1 cellular context compared by ENCODE assay signal in the genomic region with DNA sequence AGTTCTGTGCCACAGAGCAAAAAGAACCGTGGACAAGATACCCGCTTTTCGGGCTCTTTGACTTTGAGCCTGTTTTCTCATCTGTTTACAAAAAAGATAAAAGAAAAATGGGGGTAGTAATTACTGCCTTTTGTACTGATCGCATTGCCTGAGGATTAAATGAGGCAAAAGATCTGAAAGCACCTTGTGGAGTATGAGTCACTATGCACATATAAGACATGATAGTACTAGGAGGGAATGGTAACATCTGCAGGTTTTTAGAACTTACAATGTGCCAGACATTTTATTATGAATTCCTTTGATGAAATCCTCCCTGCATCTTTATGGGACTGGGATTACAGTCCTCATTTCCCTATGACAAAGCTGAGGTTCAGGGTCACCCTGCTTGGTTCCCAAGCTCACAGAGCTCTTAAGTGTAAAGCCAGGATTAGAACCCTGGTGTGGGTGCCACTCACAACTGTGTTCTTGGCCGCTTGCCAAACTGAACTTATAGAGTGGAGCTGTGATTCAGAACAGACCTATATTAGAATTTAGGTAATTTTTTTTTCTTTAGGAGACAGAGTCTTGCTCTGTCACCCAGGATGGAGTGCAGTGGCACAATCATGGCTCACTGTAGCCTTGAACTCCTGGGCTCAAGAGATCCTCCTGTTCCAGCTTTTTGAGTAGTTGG.
A peak's percentile ranks its signal among the peaks of the same experiment; 100 is the strongest.
TF ChIP-seq lines count a peak whose summit lies in the region.

No MANE protein-coding gene starts in this region.

TF ChIP-seq in HepG2, 621 proteins besides CTCF, POLR2A, EP300 and RAD21 (continued from another document and continues in another):
- TF ChIP-seq, protein P1, sequence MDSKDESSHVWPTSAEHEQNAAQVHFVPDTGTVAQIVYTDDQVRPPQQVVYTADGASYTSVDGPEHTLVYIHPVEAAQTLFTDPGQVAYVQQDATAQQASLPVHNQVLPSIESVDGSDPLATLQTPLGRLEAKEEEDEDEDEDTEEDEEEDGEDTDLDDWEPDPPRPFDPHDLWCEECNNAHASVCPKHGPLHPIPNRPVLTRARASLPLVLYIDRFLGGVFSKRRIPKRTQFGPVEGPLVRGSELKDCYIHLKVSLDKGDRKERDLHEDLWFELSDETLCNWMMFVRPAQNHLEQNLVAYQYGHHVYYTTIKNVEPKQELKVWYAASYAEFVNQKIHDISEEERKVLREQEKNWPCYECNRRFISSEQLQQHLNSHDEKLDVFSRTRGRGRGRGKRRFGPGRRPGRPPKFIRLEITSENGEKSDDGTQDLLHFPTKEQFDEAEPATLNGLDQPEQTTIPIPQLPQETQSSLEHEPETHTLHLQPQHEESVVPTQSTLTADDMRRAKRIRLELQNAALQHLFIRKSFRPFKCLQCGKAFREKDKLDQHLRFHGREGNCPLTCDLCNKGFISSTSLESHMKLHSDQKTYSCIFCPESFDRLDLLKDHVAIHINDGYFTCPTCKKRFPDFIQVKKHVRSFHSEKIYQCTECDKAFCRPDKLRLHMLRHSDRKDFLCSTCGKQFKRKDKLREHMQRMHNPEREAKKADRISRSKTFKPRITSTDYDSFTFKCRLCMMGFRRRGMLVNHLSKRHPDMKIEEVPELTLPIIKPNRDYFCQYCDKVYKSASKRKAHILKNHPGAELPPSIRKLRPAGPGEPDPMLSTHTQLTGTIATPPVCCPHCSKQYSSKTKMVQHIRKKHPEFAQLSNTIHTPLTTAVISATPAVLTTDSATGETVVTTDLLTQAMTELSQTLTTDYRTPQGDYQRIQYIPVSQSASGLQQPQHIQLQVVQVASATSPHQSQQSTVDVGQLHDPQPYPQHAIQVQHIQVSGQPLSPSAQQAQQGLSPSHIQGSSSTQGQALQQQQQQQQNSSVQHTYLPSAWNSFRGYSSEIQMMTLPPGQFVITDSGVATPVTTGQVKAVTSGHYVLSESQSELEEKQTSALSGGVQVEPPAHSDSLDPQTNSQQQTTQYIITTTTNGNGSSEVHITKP (CRISPR knock-in tag; IDR thresholded peaks at IDR 0.05; ENCODE audit: low read depth), result no peak
- TF ChIP-seq GLI4 (CRISPR knock-in tag; IDR thresholded peaks at IDR 0.05; ENCODE audit: borderline replicate concordance) (no peak), HNF4A (CRISPR knock-in tag; IDR thresholded peaks at IDR 0.05) (0 out of 2 replicates have a peak, but pooled peaks have one; percentile 10), SAP130 (CRISPR knock-in tag; IDR thresholded peaks at IDR 0.05; ENCODE audit: low read depth) (peak; percentile 44), HHEX (CRISPR knock-in tag; IDR thresholded peaks at IDR 0.05) (no peak), ZNF484 (CRISPR knock-in tag; IDR thresholded peaks at IDR 0.05; ENCODE audit: borderline replicate concordance, low read depth) (no peak), EEA1 (CRISPR knock-in tag; IDR thresholded peaks at IDR 0.05; ENCODE audit: borderline replicate concordance) (no peak), MED1 (CRISPR knock-in tag; IDR thresholded peaks at IDR 0.05) (peak; percentile 51), HMG20A (CRISPR knock-in tag; IDR thresholded peaks at IDR 0.05; ENCODE audit: borderline replicate concordance) (peak; percentile 61; the same call in 1 of the 2 replicates), EHMT2 (IDR thresholded peaks at IDR 0.05; ENCODE audit: borderline replicate concordance, low read depth, low read length) (no peak), ZBTB7A (CRISPR knock-in tag; IDR thresholded peaks at IDR 0.05) (no peak), ZBTB21 (CRISPR knock-in tag; IDR thresholded peaks at IDR 0.05) (no peak), THYN1 (CRISPR knock-in tag; IDR thresholded peaks at IDR 0.05; ENCODE audit: borderline replicate concordance, low read depth) (no peak), ZNF263 (CRISPR knock-in tag; IDR thresholded peaks at IDR 0.05) (no peak), ZNF460 (CRISPR knock-in tag; IDR thresholded peaks at IDR 0.05; ENCODE audit: borderline replicate concordance) (no peak), SRF (IDR thresholded peaks at IDR 0.05; ENCODE audit: low read depth, low read length) (no peak), KAT7 (CRISPR knock-in tag; IDR thresholded peaks at IDR 0.05; ENCODE audit: borderline replicate concordance) (no peak), ZNF331 (CRISPR knock-in tag; IDR thresholded peaks at IDR 0.05) (no peak), PHF20 (CRISPR knock-in tag; IDR thresholded peaks at IDR 0.05) (no peak), SP140L (CRISPR knock-in tag; IDR thresholded peaks at IDR 0.05; ENCODE audit: borderline replicate concordance) (no peak), ZNF619 (CRISPR knock-in tag; IDR thresholded peaks at IDR 0.05) (no peak), ZNF180 (CRISPR knock-in tag; IDR thresholded peaks at IDR 0.05; ENCODE audit: borderline replicate concordance, low read depth) (no peak), ZFP90 (CRISPR knock-in tag; IDR thresholded peaks at IDR 0.05; ENCODE audit: borderline replicate concordance) (no peak), POLR2AphosphoS2 (IDR thresholded peaks at IDR 0.05; ENCODE audit: low read depth, low read length) (no peak), SALL1 (CRISPR knock-in tag; IDR thresholded peaks at IDR 0.05) (no peak), ZSCAN22 (CRISPR knock-in tag; IDR thresholded peaks at IDR 0.05) (no peak), SP5 (CRISPR knock-in tag; IDR thresholded peaks at IDR 0.05; ENCODE audit: borderline replicate concordance, low read depth) (peak; percentile 21; the same call in 1 of the 2 replicates), HOXA3 (CRISPR knock-in tag; IDR thresholded peaks at IDR 0.05) (no peak), ZNF879 (CRISPR knock-in tag; IDR thresholded peaks at IDR 0.05) (no peak), ZNF10 (CRISPR knock-in tag; IDR thresholded peaks at IDR 0.05; ENCODE audit: borderline replicate concordance, low read depth) (no peak), CREB1 (IDR thresholded peaks at IDR 0.05) (no peak), CREB1 (CRISPR knock-in tag; IDR thresholded peaks at IDR 0.05) (peak; percentile 50; the same call in 1 of the 2 replicates), ARID2 (CRISPR knock-in tag; IDR thresholded peaks at IDR 0.05; ENCODE audit: borderline replicate concordance) (no peak), ZNF224 (CRISPR knock-in tag; IDR thresholded peaks at IDR 0.05) (no peak), ZNF749 (CRISPR knock-in tag; IDR thresholded peaks at IDR 0.05; ENCODE audit: borderline replicate concordance) (no peak), ZNF225 (CRISPR knock-in tag; IDR thresholded peaks at IDR 0.05) (no peak)
- TF ChIP-seq, protein P2, sequence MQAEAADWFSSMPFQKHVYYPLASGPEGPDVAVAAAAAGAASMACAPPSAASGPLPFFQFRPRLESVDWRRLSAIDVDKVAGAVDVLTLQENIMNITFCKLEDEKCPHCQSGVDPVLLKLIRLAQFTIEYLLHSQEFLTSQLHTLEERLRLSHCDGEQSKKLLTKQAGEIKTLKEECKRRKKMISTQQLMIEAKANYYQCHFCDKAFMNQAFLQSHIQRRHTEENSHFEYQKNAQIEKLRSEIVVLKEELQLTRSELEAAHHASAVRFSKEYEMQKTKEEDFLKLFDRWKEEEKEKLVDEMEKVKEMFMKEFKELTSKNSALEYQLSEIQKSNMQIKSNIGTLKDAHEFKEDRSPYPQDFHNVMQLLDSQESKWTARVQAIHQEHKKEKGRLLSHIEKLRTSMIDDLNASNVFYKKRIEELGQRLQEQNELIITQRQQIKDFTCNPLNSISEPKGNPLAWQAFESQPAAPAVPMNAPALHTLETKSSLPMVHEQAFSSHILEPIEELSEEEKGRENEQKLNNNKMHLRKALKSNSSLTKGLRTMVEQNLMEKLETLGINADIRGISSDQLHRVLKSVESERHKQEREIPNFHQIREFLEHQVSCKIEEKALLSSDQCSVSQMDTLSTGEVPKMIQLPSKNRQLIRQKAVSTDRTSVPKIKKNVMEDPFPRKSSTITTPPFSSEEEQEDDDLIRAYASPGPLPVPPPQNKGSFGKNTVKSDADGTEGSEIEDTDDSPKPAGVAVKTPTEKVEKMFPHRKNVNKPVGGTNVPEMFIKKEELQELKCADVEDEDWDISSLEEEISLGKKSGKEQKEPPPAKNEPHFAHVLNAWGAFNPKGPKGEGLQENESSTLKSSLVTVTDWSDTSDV (CRISPR knock-in tag; IDR thresholded peaks at IDR 0.05), result no peak
- TF ChIP-seq, protein P3, sequence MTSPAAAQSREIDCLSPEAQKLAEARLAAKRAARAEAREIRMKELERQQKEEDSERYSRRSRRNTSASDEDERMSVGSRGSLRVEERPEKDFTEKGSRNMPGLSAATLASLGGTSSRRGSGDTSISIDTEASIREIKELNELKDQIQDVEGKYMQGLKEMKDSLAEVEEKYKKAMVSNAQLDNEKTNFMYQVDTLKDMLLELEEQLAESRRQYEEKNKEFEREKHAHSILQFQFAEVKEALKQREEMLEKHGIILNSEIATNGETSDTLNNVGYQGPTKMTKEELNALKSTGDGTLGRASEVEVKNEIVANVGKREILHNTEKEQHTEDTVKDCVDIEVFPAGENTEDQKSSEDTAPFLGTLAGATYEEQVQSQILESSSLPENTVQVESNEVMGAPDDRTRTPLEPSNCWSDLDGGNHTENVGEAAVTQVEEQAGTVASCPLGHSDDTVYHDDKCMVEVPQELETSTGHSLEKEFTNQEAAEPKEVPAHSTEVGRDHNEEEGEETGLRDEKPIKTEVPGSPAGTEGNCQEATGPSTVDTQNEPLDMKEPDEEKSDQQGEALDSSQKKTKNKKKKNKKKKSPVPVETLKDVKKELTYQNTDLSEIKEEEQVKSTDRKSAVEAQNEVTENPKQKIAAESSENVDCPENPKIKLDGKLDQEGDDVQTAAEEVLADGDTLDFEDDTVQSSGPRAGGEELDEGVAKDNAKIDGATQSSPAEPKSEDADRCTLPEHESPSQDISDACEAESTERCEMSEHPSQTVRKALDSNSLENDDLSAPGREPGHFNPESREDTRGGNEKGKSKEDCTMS (CRISPR knock-in tag; conservative IDR thresholded peaks at IDR 0.05), result no peak
- TF ChIP-seq, protein P4, sequence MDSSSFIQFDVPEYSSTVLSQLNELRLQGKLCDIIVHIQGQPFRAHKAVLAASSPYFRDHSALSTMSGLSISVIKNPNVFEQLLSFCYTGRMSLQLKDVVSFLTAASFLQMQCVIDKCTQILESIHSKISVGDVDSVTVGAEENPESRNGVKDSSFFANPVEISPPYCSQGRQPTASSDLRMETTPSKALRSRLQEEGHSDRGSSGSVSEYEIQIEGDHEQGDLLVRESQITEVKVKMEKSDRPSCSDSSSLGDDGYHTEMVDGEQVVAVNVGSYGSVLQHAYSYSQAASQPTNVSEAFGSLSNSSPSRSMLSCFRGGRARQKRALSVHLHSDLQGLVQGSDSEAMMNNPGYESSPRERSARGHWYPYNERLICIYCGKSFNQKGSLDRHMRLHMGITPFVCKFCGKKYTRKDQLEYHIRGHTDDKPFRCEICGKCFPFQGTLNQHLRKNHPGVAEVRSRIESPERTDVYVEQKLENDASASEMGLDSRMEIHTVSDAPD (CRISPR knock-in tag; IDR thresholded peaks at IDR 0.05), result no peak
- TF ChIP-seq, protein P5, sequence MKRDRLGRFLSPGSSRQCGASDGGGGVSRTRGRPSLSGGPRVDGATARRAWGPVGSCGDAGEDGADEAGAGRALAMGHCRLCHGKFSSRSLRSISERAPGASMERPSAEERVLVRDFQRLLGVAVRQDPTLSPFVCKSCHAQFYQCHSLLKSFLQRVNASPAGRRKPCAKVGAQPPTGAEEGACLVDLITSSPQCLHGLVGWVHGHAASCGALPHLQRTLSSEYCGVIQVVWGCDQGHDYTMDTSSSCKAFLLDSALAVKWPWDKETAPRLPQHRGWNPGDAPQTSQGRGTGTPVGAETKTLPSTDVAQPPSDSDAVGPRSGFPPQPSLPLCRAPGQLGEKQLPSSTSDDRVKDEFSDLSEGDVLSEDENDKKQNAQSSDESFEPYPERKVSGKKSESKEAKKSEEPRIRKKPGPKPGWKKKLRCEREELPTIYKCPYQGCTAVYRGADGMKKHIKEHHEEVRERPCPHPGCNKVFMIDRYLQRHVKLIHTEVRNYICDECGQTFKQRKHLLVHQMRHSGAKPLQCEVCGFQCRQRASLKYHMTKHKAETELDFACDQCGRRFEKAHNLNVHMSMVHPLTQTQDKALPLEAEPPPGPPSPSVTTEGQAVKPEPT (CRISPR knock-in tag; IDR thresholded peaks at IDR 0.05; ENCODE audit: low read depth), result no peak
- TF ChIP-seq, protein P6, sequence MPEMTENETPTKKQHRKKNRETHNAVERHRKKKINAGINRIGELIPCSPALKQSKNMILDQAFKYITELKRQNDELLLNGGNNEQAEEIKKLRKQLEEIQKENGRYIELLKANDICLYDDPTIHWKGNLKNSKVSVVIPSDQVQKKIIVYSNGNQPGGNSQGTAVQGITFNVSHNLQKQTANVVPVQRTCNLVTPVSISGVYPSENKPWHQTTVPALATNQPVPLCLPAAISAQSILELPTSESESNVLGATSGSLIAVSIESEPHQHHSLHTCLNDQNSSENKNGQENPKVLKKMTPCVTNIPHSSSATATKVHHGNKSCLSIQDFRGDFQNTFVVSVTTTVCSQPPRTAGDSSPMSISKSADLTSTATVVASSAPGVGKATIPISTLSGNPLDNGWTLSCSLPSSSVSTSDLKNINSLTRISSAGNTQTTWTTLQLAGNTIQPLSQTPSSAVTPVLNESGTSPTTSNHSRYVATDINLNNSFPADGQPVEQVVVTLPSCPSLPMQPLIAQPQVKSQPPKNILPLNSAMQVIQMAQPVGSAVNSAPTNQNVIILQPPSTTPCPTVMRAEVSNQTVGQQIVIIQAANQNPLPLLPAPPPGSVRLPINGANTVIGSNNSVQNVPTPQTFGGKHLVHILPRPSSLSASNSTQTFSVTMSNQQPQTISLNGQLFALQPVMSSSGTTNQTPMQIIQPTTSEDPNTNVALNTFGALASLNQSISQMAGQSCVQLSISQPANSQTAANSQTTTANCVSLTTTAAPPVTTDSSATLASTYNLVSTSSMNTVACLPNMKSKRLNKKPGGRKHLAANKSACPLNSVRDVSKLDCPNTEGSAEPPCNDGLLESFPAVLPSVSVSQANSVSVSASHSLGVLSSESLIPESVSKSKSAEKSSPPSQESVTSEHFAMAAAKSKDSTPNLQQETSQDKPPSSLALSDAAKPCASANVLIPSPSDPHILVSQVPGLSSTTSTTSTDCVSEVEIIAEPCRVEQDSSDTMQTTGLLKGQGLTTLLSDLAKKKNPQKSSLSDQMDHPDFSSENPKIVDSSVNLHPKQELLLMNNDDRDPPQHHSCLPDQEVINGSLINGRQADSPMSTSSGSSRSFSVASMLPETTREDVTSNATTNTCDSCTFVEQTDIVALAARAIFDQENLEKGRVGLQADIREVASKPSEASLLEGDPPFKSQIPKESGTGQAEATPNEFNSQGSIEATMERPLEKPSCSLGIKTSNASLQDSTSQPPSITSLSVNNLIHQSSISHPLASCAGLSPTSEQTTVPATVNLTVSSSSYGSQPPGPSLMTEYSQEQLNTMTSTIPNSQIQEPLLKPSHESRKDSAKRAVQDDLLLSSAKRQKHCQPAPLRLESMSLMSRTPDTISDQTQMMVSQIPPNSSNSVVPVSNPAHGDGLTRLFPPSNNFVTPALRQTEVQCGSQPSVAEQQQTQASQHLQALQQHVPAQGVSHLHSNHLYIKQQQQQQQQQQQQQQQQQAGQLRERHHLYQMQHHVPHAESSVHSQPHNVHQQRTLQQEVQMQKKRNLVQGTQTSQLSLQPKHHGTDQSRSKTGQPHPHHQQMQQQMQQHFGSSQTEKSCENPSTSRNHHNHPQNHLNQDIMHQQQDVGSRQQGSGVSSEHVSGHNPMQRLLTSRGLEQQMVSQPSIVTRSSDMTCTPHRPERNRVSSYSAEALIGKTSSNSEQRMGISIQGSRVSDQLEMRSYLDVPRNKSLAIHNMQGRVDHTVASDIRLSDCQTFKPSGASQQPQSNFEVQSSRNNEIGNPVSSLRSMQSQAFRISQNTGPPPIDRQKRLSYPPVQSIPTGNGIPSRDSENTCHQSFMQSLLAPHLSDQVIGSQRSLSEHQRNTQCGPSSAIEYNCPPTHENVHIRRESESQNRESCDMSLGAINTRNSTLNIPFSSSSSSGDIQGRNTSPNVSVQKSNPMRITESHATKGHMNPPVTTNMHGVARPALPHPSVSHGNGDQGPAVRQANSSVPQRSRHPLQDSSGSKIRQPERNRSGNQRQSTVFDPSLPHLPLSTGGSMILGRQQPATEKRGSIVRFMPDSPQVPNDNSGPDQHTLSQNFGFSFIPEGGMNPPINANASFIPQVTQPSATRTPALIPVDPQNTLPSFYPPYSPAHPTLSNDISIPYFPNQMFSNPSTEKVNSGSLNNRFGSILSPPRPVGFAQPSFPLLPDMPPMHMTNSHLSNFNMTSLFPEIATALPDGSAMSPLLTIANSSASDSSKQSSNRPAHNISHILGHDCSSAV (CRISPR knock-in tag; IDR thresholded peaks at IDR 0.05; ENCODE audit: borderline replicate concordance), result no peak
